ENCODE assay signal across 1 cellular context in the genomic region with DNA sequence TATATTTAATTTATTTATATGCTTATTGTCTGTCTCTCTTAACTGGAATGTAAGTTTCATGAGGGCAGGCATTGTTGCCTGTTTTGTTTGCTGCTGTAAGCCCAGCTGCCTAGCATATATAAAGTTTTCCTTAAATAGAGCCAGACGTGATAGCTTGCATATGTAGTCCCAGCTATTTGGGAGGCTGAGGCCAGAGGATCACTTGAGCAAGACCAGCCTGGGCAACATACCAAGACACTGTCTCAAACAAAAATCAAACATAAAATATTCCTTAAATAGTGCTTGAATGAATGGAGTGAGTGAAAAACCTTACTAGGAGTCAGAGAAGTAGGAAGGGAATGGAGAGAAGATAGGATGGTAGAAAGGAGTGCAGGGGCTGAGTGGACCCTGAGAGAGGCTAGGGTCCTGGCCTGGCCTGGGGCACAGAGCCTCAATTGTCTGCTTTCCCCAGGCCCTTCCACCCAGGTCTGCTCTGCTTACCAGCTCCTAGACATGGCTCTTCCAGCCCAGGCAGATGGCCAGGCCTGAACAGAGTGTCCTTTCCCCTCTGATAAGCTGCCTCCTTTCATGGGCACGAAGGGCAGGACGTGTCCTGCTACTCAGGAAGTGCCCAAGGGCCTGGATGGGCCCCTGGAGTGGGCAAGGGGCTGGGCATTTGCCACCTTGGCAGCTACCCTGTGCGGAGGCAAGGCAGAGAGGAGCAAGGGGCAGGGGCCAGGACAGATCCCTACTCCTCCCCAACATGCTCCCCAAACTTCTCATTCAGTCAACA.
TF ChIP-seq lines count a peak whose summit lies in the region.

No MANE protein-coding gene starts in this region.

TF ChIP-seq in A549, 52 proteins besides CTCF, POLR2A, EP300 and RAD21:
- no peak for TF ChIP-seq ZSCAN20 (CRISPR knock-in tag; IDR thresholded peaks at IDR 0.05)
- no peak for TF ChIP-seq MAFK (IDR thresholded peaks at IDR 0.05; ENCODE audit: partially characterized antibody)
